8 cellular contexts compared by ENCODE assay signal in the genomic region with DNA sequence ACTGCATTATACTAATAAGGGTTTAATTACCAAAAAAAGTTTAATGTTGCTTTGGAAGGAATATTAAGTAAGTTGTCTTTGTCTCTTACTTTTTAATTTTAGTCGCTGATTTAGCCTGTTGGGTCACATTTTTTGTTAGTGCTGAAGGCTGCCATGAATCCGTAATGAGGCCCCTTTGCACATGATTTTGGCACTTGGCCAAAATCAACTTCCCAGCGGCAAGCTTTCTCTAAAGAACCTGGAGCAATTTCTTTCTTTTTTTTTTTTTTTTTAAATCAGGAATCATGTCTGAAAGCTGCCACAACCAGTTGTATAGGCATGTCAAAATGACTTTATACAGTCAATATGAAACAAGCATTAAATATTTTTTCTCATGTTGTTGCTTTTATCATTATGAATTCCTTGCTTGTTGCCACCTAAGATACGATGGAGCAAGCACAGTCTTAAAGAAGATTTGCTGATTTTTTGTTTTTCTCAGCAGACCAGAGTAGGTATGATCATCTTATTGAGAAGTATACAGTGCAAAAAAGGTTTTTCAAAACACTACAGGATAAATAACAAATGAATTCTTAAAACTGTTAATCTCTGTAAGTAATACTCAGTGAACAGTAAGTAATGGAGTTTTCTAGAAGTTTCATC.
DNase-seq lines count a peak whose midpoint lies in the region; ATAC-seq lines count a peak whose summit lies in the region.

No MANE protein-coding gene starts in this region.

- peak; percentile 28 for ATAC-seq in esophagus mucosa
- no peak for ATAC-seq in HG03460 (IDR thresholded peaks at IDR 0.05; ENCODE audit: unreplicated experiment)
- ATAC-seq in activated CD4-positive, alpha-beta T cell treated with anti-CD3 and anti-CD28 coated beads for 36 hours: no peak
- no peak for ATAC-seq in activated CD8-positive, alpha-beta T cell treated with anti-CD3 and anti-CD28 coated beads, Interleukin-2, amount 10 ng/mL, durations not matched to agents 7 days and 5 days

- H3K9me3 Mint-ChIP-seq in activated CD4-positive, alpha-beta T cell treated with anti-CD3 and anti-CD28 coated beads for 36 hours (ENCODE audit: low read depth): no peaks in the 10 kb centered on the region
- H3K9me3 Mint-ChIP-seq in activated CD8-positive, alpha-beta T cell treated with anti-CD3 and anti-CD28 coated beads, Interleukin-2, amount 10 ng/mL, durations not matched to agents 7 days and 5 days (ENCODE audit: insufficient read depth): peaks cover 6% of the 10 kb centered on the region

- CTCF ChIA-PET in activated CD4-positive, alpha-beta T cell treated with anti-CD3 and anti-CD28 coated beads for 36 hours (lab: Charles Lee): no interaction called here
- CTCF ChIA-PET in activated CD8-positive, alpha-beta T cell treated with anti-CD3 and anti-CD28 coated beads, Interleukin-2, amount 10 ng/mL, durations not matched to agents 7 days and 5 days (lab: Charles Lee): no interaction called here

- H3K27ac Mint-ChIP-seq in activated CD4-positive, alpha-beta T cell treated with anti-CD3 and anti-CD28 coated beads for 36 hours: no peak overlapping the region
- no peak overlapping the region for H3K27ac Mint-ChIP-seq in activated CD8-positive, alpha-beta T cell treated with anti-CD3 and anti-CD28 coated beads, Interleukin-2, amount 10 ng/mL, durations not matched to agents 7 days and 5 days

- POLR2A ChIA-PET in activated CD4-positive, alpha-beta T cell treated with anti-CD3 and anti-CD28 coated beads for 36 hours (lab: Charles Lee): no interaction called here
- POLR2A ChIA-PET in activated CD8-positive, alpha-beta T cell treated with anti-CD3 and anti-CD28 coated beads, Interleukin-2, amount 10 ng/mL, durations not matched to agents 7 days and 5 days (lab: Charles Lee): no interaction called here

- no peaks in the 10 kb centered on the region for H3K27me3 Mint-ChIP-seq in activated CD4-positive, alpha-beta T cell treated with anti-CD3 and anti-CD28 coated beads for 36 hours
- no peaks in the 10 kb centered on the region for H3K27me3 Mint-ChIP-seq in activated CD8-positive, alpha-beta T cell treated with anti-CD3 and anti-CD28 coated beads, Interleukin-2, amount 10 ng/mL, durations not matched to agents 7 days and 5 days (ENCODE audit: low read depth)

- no peaks in the 10 kb centered on the region for H3K36me3 Mint-ChIP-seq in activated CD4-positive, alpha-beta T cell treated with anti-CD3 and anti-CD28 coated beads for 36 hours (ENCODE audit: low read depth)
- no peaks in the 10 kb centered on the region for H3K36me3 Mint-ChIP-seq in activated CD8-positive, alpha-beta T cell treated with anti-CD3 and anti-CD28 coated beads, Interleukin-2, amount 10 ng/mL, durations not matched to agents 7 days and 5 days (ENCODE audit: low read depth)

- no peaks in the 10 kb centered on the region for H3K4me1 Mint-ChIP-seq in activated CD4-positive, alpha-beta T cell treated with anti-CD3 and anti-CD28 coated beads for 36 hours
- no peaks in the 10 kb centered on the region for H3K4me1 Mint-ChIP-seq in activated CD8-positive, alpha-beta T cell treated with anti-CD3 and anti-CD28 coated beads, Interleukin-2, amount 10 ng/mL, durations not matched to agents 7 days and 5 days (ENCODE audit: low read depth)

- H3K4me3 Mint-ChIP-seq in activated CD4-positive, alpha-beta T cell treated with anti-CD3 and anti-CD28 coated beads for 36 hours: no peak overlapping the region
- H3K4me3 Mint-ChIP-seq in activated CD8-positive, alpha-beta T cell treated with anti-CD3 and anti-CD28 coated beads, Interleukin-2, amount 10 ng/mL, durations not matched to agents 7 days and 5 days: no peak overlapping the region

- intact Hi-C loops in activated CD4-positive, alpha-beta T cell treated with anti-CD3 and anti-CD28 coated beads for 36 hours (cut with DNase I, micrococcal nuclease): no loop called here

- peak; percentile 54 for DNase-seq in COR-L47 (lab: John Stamatoyannopoulos, UW)
- DNase-seq in NCI-H69 (lab: John Stamatoyannopoulos, UW): peak; percentile 75
- DNase-seq in occipital lobe (lab: John Stamatoyannopoulos, UW): peak; percentile 1
- DNase-seq in activated CD4-positive, alpha-beta T cell treated with anti-CD3 and anti-CD28 coated beads for 36 hours: no peak
- DNase-seq in activated CD8-positive, alpha-beta T cell treated with anti-CD3 and anti-CD28 coated beads, Interleukin-2, amount 10 ng/mL, durations not matched to agents 7 days and 5 days: no peak
- no peak for DNase-seq in NAMALWA (ENCODE audit: low spot score)

Comparison
In these comparisons a context has a peak if more than half of its experiments do, and no peak if none do; other contexts are left out.
1. DNase-seq: peak in COR-L47 (single experiment), NCI-H69 (single experiment) and occipital lobe (single experiment); none in activated CD4-positive, alpha-beta T cell treated with anti-CD3 and anti-CD28 coated beads for 36 hours (single experiment), activated CD8-positive, alpha-beta T cell treated with anti-CD3 and anti-CD28 coated beads, Interleukin-2, amount 10 ng/mL, durations not matched to agents 7 days and 5 days (single experiment) and NAMALWA (single experiment).